Comparison of ENCODE assay signal across 1 cellular context in genomic region chr2:179129574-179130238, GRCh38.
TF ChIP-seq lines count a peak whose summit lies in the region.

No MANE protein-coding gene starts in this region.

TF ChIP-seq in GM12878, 131 proteins besides CTCF, POLR2A, EP300 and RAD21 (continued from another document):
- TF ChIP-seq SMC3 (IDR thresholded peaks at IDR 0.05; ENCODE audit: borderline replicate concordance, low read length) (peak; percentile 81), JUNB (IDR thresholded peaks at IDR 0.05) (peak; percentile 54), NFIC (IDR thresholded peaks at IDR 0.05; ENCODE audit: low read depth, low read length) (0 out of 2 replicates have a peak, but pooled peaks have one; percentile 19)
TF ChIP-seq in GM12878: peak in this region for 3.
